In the genomic region with DNA sequence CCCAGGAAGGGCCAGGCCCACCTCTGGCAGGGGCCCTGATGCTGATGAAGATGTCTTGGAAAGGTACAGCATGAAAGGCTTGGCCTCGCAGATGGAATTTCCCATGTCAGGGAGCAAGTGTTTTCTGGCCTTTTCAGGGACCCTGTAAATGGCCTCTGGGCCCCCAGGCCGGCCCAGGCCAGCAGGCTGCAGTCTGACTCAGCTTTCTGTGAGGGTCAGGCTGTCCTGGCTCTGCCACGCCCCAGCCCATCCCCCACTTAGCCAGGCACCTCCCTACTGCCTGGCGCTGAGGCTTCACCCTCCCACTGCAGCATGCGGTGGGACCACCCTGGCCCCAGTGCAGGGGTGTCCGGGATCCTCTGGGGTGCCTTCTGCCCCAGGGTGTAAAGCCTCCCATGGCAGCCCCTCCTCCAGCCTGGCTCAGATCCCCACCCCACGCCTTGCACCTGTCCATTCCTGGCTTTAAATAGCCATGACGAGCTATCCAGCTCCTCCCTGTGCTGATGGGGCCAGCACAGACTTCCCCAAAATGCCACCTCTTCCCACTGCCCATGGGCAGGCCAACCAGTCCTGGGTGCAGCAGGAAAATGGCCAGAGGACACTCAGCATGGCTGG, we compare ENCODE assay signal across 18 cellular contexts. TPM values are rescaled to one million over a fixed set of nuclear protein-coding genes. Genes with fewer than 3 reads are reported as not detected.
DNase-seq lines count a peak whose midpoint lies in the region; ATAC-seq and TF ChIP-seq lines count a peak whose summit lies in the region.
"Had no signal": no experiment of that assay in that cellular context is flagged by ENCODE, and none has a peak within 500 bp of the region (broad histone marks: within the 10 kb centered on the region; RNA-seq: fewer than 3 reads in every experiment).

No MANE protein-coding gene starts in this region.

- no peak for TF ChIP-seq CTCF in heart right ventricle (IDR thresholded peaks at IDR 0.05)
- no peak for TF ChIP-seq CTCF in progenitor cell of endocrine pancreas (IDR thresholded peaks at IDR 0.05; ENCODE audit: unreplicated experiment)

- H3K27ac ChIP-seq in BLaER1 (peak overlapping the region; percentile 73; the same call in 1 of the 2 replicates), heart right ventricle (peak overlapping the region in 9 of 10 donors; percentile 11 to 82 (median 68))
- no peak overlapping the region for H3K27ac ChIP-seq in CD4-positive, alpha-beta memory T cell (ENCODE audit: low read depth, low read length)
- H3K27ac ChIP-seq: C4-2B had no signal

- H3K27me3 ChIP-seq in BLaER1 (peaks cover 12% of the 10 kb centered on the region; the same call in 1 of the 2 replicates), heart right ventricle (peaks cover 0 to 31% (median 20%) of the 10 kb centered on the region in 7 donors)
- H3K27me3 ChIP-seq in CD4-positive, alpha-beta memory T cell (ENCODE audit: insufficient read depth, low read length): no peaks in the 10 kb centered on the region

- H3K27me3 Mint-ChIP-seq in progenitor cell of endocrine pancreas: no peaks in the 10 kb centered on the region
- H3K27me3 Mint-ChIP-seq in CD4-positive, alpha-beta memory T cell: peaks cover 5 to 7% of the 10 kb centered on the region in 2 donors

- H3K4me3 ChIP-seq in BLaER1 (no peak overlapping the region), heart right ventricle (no peak overlapping the region)
- no peak overlapping the region for H3K4me3 ChIP-seq in CD4-positive, alpha-beta memory T cell (ENCODE audit: low read length in 2 of 2)
- H3K4me3 ChIP-seq: GM12878, HAP-1 had no signal

- ATAC-seq in heart right ventricle (peak in 7 of 8 donors; percentile 6 to 45 (median 20)), GM21381 (IDR thresholded peaks at IDR 0.05; ENCODE audit: unreplicated experiment) (no peak)
- ATAC-seq: GM12878, PC-3 had no signal

- no peaks in the 10 kb centered on the region for H3K36me3 Mint-ChIP-seq in progenitor cell of endocrine pancreas (ENCODE audit: insufficient read depth)
- no peaks in the 10 kb centered on the region for H3K36me3 Mint-ChIP-seq in CD4-positive, alpha-beta memory T cell
- H3K36me3 Mint-ChIP-seq: IgD-negative memory B cell had no signal

- H3K4me3 Mint-ChIP-seq in progenitor cell of endocrine pancreas (ENCODE audit: low read depth): no peak overlapping the region
- no peak overlapping the region for H3K4me3 Mint-ChIP-seq in CD4-positive, alpha-beta memory T cell
- H3K4me3 Mint-ChIP-seq: IgD-negative memory B cell had no signal

- H3K4me2 ChIP-seq in BLaER1: peak overlapping the region; percentile 96

- no peaks in the 10 kb centered on the region for H3K36me3 ChIP-seq in BLaER1
- H3K36me3 ChIP-seq in heart right ventricle: no peaks in the 10 kb centered on the region
- H3K36me3 ChIP-seq in CD4-positive, alpha-beta memory T cell (ENCODE audit: insufficient read depth, low read length): no peaks in the 10 kb centered on the region
- H3K36me3 ChIP-seq: HAP-1 had no signal

- H3K9ac ChIP-seq in BLaER1: no peak overlapping the region

- H3K4me1 ChIP-seq in BLaER1: peaks cover 72% of the 10 kb centered on the region
- peaks cover 0 to 20% (median 14%) of the 10 kb centered on the region in 9 donors for H3K4me1 ChIP-seq in heart right ventricle
- no peaks in the 10 kb centered on the region for H3K4me1 ChIP-seq in CD4-positive, alpha-beta memory T cell (ENCODE audit: insufficient read depth, low read length)
- H3K4me1 ChIP-seq: HAP-1 had no signal

- H3K9me3 Mint-ChIP-seq in progenitor cell of endocrine pancreas (ENCODE audit: low read depth): no peaks in the 10 kb centered on the region
- H3K9me3 Mint-ChIP-seq in CD4-positive, alpha-beta memory T cell: no peaks in the 10 kb centered on the region
- H3K9me3 Mint-ChIP-seq: IgD-negative memory B cell had no signal

- peak overlapping the region; percentile 47 for H3K27ac Mint-ChIP-seq in progenitor cell of endocrine pancreas
- no peak overlapping the region for H3K27ac Mint-ChIP-seq in CD4-positive, alpha-beta memory T cell

- POLR2A ChIA-PET in CD4-positive, alpha-beta memory T cell (lab: Charles Lee; ENCODE audit: partially characterized antibody): no interaction called here

- CTCF ChIA-PET in CD4-positive, alpha-beta memory T cell (lab: Charles Lee; ENCODE audit: partially characterized antibody): no interaction called here

- DNase-seq in SHP77 (lab: John Stamatoyannopoulos, UW): peak; percentile 66 to 69
- DNase-seq in heart right ventricle: peak in 1 of 2 donors; percentile 13
- no peak for DNase-seq in progenitor cell of endocrine pancreas (ENCODE audit: low spot score, unreplicated experiment)
- DNase-seq in CD4-positive, alpha-beta memory T cell: no peak
- DNase-seq in NCI-H2107 treated with DMSO at 0.1 percent for 48 hours (lab: John Stamatoyannopoulos, UW; ENCODE audit: unreplicated experiment): no peak
- no peak for DNase-seq in activated naive CD4-positive, alpha-beta T cell treated with Interleukin-2 at 50 U/mL for 16 hours
- DNase-seq: COR-L47; NCI-H1417 treated with DMSO at 0.1 percent for 48 hours; NCI-H2029; NCI-H526; NK-92 treated with Interleukin-12 subunit alpha and Interleukin-12 subunit beta, amount 100 ng/mL, for 24 hours; PC-3 had no signal

- no peaks in the 10 kb centered on the region for H3K9me3 ChIP-seq in BLaER1
- H3K9me3 ChIP-seq in heart right ventricle: no peaks in the 10 kb centered on the region
- no peaks in the 10 kb centered on the region for H3K9me3 ChIP-seq in CD4-positive, alpha-beta memory T cell (ENCODE audit: control insufficient read depth in 1 of 2, low read length in 2 of 2)
- H3K9me3 ChIP-seq: HAP-1 had no signal

- peaks cover 19% of the 10 kb centered on the region; the same call in 1 of the 2 replicates for H4K20me1 ChIP-seq in BLaER1

- no peaks in the 10 kb centered on the region for H3K4me1 Mint-ChIP-seq in progenitor cell of endocrine pancreas (ENCODE audit: low read depth)
- H3K4me1 Mint-ChIP-seq in CD4-positive, alpha-beta memory T cell: no peaks in the 10 kb centered on the region
- H3K4me1 Mint-ChIP-seq: IgD-negative memory B cell had no signal

- WGBS in heart right ventricle, 2 donors: 58 to 62% methylated on average over 8 of the region's 8 CpGs

- intact Hi-C loops in heart right ventricle (cut with DNase I): loop anchor here in 3 of 10 donors (5.0 to 10.0 kb wide), 3 partner anchors 63 to 96 kb away; no protein-coding TSS in a partner anchor
- intact Hi-C loops in CD4-positive, alpha-beta memory T cell (cut with micrococcal nuclease): no loop called here

RNA-seq across cellular contexts. Expression of a gene that starts 35.6 kb away (rescaled TPM):
- total RNA-seq in heart right ventricle (1 to 10 TPM in 2 of 10 donors, under 1 TPM in 8; 0.11 to 5.1 (median 0.60) TPM), progenitor cell of endocrine pancreas (3.8 and 4.8 TPM in 2 replicates)
- 1 to 10 TPM in 1 of 2 donors, under 1 TPM in 1; 0.30 to 1.2 TPM for polyA plus RNA-seq in heart right ventricle
- total RNA-seq in CD4-positive, alpha-beta memory T cell: not detected
- polyA plus RNA-seq in CD4-positive, alpha-beta memory T cell: not detected
- total RNA-seq: GM12878 had no signal
- polyA plus RNA-seq: GM12878, IgD-negative memory B cell had no signal

Comparison
In these comparisons a context has a peak if more than half of its experiments do, and no peak if none do; other contexts are left out.
1. DNase-seq: peak in SHP77 (2 of 2); none in progenitor cell of endocrine pancreas (single experiment), CD4-positive, alpha-beta memory T cell (0 of 5), NCI-H2107 treated with DMSO at 0.1 percent for 48 hours (single experiment) and activated naive CD4-positive, alpha-beta T cell treated with Interleukin-2 at 50 U/mL for 16 hours (single experiment).